Comparison of ENCODE assay signal across 31 cellular contexts in genomic region chr1:210565316-210565715, GRCh38.
"Had no signal": no experiment of that assay in that cellular context is flagged by ENCODE, and none has a peak within 500 bp of the region (broad histone marks: within the 10 kb centered on the region; RNA-seq: fewer than 3 reads in every experiment).

No MANE protein-coding gene starts in this region.

- H3K9me3 ChIP-seq: ascending aorta, SJCRH30 had no signal

- H3K27ac ChIP-seq: ascending aorta, SJCRH30, SK-N-MC, WERI-Rb-1 had no signal

- H3K27ac Mint-ChIP-seq: activated CD4-positive, alpha-beta T cell treated with anti-CD3 and anti-CD28 coated beads, Interleukin-2, amount 10 ng/mL, durations not matched to agents 24 days and 14 days; activated CD8-positive, alpha-beta T cell treated with anti-CD3 and anti-CD28 coated beads for 36 hours; activated naive CD8-positive, alpha-beta T cell treated with anti-CD3 and anti-CD28 coated beads for 36 hours; activated T-cell treated with anti-CD3 and anti-CD28 coated beads, Interleukin-2, amount 50 U/mL, for 72 hours; activated T-helper 17 cell treated with anti-CD3 and anti-CD28 coated beads, Interleukin-2, amount 50 U/mL, for 72 hours had no signal

- H3K4me3 Mint-ChIP-seq: activated CD4-positive, alpha-beta T cell treated with anti-CD3 and anti-CD28 coated beads, Interleukin-2, amount 10 ng/mL, durations not matched to agents 24 days and 14 days; activated CD8-positive, alpha-beta T cell treated with anti-CD3 and anti-CD28 coated beads for 36 hours; activated naive CD8-positive, alpha-beta T cell treated with anti-CD3 and anti-CD28 coated beads for 36 hours; activated T-cell treated with anti-CD3 and anti-CD28 coated beads, Interleukin-2, amount 50 U/mL, for 72 hours; activated T-helper 17 cell treated with anti-CD3 and anti-CD28 coated beads, Interleukin-2, amount 50 U/mL, for 72 hours had no signal

- H3K27me3 Mint-ChIP-seq: activated CD4-positive, alpha-beta T cell treated with anti-CD3 and anti-CD28 coated beads, Interleukin-2, amount 10 ng/mL, durations not matched to agents 24 days and 14 days; activated CD8-positive, alpha-beta T cell treated with anti-CD3 and anti-CD28 coated beads for 36 hours; activated naive CD8-positive, alpha-beta T cell treated with anti-CD3 and anti-CD28 coated beads for 36 hours; activated T-helper 17 cell treated with anti-CD3 and anti-CD28 coated beads, Interleukin-2, amount 50 U/mL, for 72 hours had no signal

- H3K9me3 Mint-ChIP-seq: activated CD4-positive, alpha-beta T cell treated with anti-CD3 and anti-CD28 coated beads, Interleukin-2, amount 10 ng/mL, durations not matched to agents 24 days and 14 days; activated CD8-positive, alpha-beta T cell treated with anti-CD3 and anti-CD28 coated beads for 36 hours; activated naive CD8-positive, alpha-beta T cell treated with anti-CD3 and anti-CD28 coated beads for 36 hours; activated T-cell treated with anti-CD3 and anti-CD28 coated beads, Interleukin-2, amount 50 U/mL, for 72 hours; activated T-helper 17 cell treated with anti-CD3 and anti-CD28 coated beads, Interleukin-2, amount 50 U/mL, for 72 hours had no signal

- H3K36me3 Mint-ChIP-seq: activated naive CD8-positive, alpha-beta T cell treated with anti-CD3 and anti-CD28 coated beads for 36 hours had no signal

- ATAC-seq: activated CD8-positive, alpha-beta T cell treated with anti-CD3 and anti-CD28 coated beads for 36 hours; activated T-cell treated with anti-CD3 and anti-CD28 coated beads, Interleukin-2, amount 50 U/mL, for 72 hours; activated T-helper 17 cell treated with anti-CD3 and anti-CD28 coated beads, Interleukin-2, amount 50 U/mL, for 72 hours; Panc1 had no signal

- H3K4me3 ChIP-seq: ascending aorta, SJCRH30, SK-N-MC had no signal

- H3K27me3 ChIP-seq: ascending aorta, SJCRH30 had no signal

- H3K36me3 ChIP-seq: ascending aorta, SJCRH30, WERI-Rb-1 had no signal

- H3K4me1 Mint-ChIP-seq: activated naive CD8-positive, alpha-beta T cell treated with anti-CD3 and anti-CD28 coated beads for 36 hours; activated T-helper 17 cell treated with anti-CD3 and anti-CD28 coated beads, Interleukin-2, amount 50 U/mL, for 72 hours had no signal

- H3K4me1 ChIP-seq: ascending aorta, SJCRH30 had no signal

- DNase-seq: activated CD4-positive, alpha-beta T cell treated with anti-CD3 and anti-CD28 coated beads, Interleukin-2, amount 10 ng/mL, durations not matched to agents 24 days and 14 days; activated CD4-positive, alpha-beta T cell treated with anti-CD3 and anti-CD28 coated beads, Interleukin-2, amount 50 U/mL, for 4 hours; activated CD8-positive, alpha-beta T cell treated with anti-CD3 and anti-CD28 coated beads for 36 hours; activated effector memory CD4-positive, alpha-beta T cell treated with anti-CD3 and anti-CD28 coated beads, Interleukin-2, amount 50 U/mL, for 16 hours; activated naive CD4-positive, alpha-beta T cell; activated naive CD4-positive, alpha-beta T cell treated with anti-CD3 and anti-CD28 coated beads, Interleukin-2, amount 50 U/mL, for 16 hours; activated naive CD8-positive, alpha-beta T cell treated with anti-CD3 and anti-CD28 coated beads for 36 hours; activated T-cell treated with anti-CD3 and anti-CD28 coated beads, Interleukin-2, amount 50 U/mL, for 1 hour; activated T-cell treated with anti-CD3 and anti-CD28 coated beads, Interleukin-2, amount 50 U/mL, for 72 hours; amygdala; Kasumi-1; MM.1S; MV-4-11; NCI-H1105; NCI-H1417 treated with DMSO at 0.1 percent for 48 hours; NCI-H1694; NCI-H1930; NCI-H2081 treated with DMSO at 0.1 percent for 48 hours; NCI-H226; NCI-H446 treated with DMSO at 0.1 percent for 48 hours; NCI-H524; NCI-H69; NCI-H82; SHP77; SJCRH30; T1000; WERI-Rb-1 had no signal
